1 cellular context compared by ENCODE assay signal in the genomic region with DNA sequence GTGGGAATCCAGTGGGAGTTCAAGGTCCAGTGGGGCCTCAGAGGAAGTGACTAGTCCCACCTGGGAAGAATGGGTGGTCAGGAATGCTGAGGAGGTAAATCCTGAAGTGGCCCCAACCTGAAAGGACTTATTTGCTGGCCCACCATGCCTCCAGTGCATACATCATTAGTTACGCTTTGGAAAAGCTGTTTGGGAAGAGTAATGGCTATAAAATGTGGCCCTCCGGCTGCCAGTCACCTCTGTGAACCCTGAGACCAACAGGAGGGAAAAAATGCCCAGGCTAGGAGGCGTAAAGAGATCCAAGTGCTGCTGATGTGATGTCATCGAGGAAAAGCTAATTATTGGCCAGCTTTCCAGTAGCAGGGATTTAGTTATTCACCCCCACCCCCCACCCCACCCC.
TF ChIP-seq lines count a peak whose summit lies in the region.

No MANE protein-coding gene starts in this region.

TF ChIP-seq in GM23338, 12 proteins besides CTCF, POLR2A, EP300 and RAD21:
- TF ChIP-seq, protein P1, sequence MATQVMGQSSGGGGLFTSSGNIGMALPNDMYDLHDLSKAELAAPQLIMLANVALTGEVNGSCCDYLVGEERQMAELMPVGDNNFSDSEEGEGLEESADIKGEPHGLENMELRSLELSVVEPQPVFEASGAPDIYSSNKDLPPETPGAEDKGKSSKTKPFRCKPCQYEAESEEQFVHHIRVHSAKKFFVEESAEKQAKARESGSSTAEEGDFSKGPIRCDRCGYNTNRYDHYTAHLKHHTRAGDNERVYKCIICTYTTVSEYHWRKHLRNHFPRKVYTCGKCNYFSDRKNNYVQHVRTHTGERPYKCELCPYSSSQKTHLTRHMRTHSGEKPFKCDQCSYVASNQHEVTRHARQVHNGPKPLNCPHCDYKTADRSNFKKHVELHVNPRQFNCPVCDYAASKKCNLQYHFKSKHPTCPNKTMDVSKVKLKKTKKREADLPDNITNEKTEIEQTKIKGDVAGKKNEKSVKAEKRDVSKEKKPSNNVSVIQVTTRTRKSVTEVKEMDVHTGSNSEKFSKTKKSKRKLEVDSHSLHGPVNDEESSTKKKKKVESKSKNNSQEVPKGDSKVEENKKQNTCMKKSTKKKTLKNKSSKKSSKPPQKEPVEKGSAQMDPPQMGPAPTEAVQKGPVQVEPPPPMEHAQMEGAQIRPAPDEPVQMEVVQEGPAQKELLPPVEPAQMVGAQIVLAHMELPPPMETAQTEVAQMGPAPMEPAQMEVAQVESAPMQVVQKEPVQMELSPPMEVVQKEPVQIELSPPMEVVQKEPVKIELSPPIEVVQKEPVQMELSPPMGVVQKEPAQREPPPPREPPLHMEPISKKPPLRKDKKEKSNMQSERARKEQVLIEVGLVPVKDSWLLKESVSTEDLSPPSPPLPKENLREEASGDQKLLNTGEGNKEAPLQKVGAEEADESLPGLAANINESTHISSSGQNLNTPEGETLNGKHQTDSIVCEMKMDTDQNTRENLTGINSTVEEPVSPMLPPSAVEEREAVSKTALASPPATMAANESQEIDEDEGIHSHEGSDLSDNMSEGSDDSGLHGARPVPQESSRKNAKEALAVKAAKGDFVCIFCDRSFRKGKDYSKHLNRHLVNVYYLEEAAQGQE (IDR thresholded peaks at IDR 0.05; ENCODE audit: unreplicated experiment): no peak
- no peak for TF ChIP-seq EZH2phosphoT487 (IDR thresholded peaks at IDR 0.05; ENCODE audit: unreplicated experiment)
- no peak for TF ChIP-seq POLR2AphosphoS5 (IDR thresholded peaks at IDR 0.05; ENCODE audit: low read depth)
- no peak for TF ChIP-seq CREB1 (CRISPR knock-in tag; IDR thresholded peaks at IDR 0.05; ENCODE audit: low read depth)
- no peak for TF ChIP-seq NANOG (IDR thresholded peaks at IDR 0.05; ENCODE audit: borderline replicate concordance)
- no peak for TF ChIP-seq EZH2 (IDR thresholded peaks at IDR 0.05; ENCODE audit: low read depth, unreplicated experiment)
- no peak for TF ChIP-seq STAT1 (IDR thresholded peaks at IDR 0.05; ENCODE audit: unreplicated experiment)
- TF ChIP-seq, protein P2, sequence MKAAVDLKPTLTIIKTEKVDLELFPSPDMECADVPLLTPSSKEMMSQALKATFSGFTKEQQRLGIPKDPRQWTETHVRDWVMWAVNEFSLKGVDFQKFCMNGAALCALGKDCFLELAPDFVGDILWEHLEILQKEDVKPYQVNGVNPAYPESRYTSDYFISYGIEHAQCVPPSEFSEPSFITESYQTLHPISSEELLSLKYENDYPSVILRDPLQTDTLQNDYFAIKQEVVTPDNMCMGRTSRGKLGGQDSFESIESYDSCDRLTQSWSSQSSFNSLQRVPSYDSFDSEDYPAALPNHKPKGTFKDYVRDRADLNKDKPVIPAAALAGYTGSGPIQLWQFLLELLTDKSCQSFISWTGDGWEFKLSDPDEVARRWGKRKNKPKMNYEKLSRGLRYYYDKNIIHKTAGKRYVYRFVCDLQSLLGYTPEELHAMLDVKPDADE (IDR thresholded peaks at IDR 0.05): no peak
- TF ChIP-seq, protein P3, sequence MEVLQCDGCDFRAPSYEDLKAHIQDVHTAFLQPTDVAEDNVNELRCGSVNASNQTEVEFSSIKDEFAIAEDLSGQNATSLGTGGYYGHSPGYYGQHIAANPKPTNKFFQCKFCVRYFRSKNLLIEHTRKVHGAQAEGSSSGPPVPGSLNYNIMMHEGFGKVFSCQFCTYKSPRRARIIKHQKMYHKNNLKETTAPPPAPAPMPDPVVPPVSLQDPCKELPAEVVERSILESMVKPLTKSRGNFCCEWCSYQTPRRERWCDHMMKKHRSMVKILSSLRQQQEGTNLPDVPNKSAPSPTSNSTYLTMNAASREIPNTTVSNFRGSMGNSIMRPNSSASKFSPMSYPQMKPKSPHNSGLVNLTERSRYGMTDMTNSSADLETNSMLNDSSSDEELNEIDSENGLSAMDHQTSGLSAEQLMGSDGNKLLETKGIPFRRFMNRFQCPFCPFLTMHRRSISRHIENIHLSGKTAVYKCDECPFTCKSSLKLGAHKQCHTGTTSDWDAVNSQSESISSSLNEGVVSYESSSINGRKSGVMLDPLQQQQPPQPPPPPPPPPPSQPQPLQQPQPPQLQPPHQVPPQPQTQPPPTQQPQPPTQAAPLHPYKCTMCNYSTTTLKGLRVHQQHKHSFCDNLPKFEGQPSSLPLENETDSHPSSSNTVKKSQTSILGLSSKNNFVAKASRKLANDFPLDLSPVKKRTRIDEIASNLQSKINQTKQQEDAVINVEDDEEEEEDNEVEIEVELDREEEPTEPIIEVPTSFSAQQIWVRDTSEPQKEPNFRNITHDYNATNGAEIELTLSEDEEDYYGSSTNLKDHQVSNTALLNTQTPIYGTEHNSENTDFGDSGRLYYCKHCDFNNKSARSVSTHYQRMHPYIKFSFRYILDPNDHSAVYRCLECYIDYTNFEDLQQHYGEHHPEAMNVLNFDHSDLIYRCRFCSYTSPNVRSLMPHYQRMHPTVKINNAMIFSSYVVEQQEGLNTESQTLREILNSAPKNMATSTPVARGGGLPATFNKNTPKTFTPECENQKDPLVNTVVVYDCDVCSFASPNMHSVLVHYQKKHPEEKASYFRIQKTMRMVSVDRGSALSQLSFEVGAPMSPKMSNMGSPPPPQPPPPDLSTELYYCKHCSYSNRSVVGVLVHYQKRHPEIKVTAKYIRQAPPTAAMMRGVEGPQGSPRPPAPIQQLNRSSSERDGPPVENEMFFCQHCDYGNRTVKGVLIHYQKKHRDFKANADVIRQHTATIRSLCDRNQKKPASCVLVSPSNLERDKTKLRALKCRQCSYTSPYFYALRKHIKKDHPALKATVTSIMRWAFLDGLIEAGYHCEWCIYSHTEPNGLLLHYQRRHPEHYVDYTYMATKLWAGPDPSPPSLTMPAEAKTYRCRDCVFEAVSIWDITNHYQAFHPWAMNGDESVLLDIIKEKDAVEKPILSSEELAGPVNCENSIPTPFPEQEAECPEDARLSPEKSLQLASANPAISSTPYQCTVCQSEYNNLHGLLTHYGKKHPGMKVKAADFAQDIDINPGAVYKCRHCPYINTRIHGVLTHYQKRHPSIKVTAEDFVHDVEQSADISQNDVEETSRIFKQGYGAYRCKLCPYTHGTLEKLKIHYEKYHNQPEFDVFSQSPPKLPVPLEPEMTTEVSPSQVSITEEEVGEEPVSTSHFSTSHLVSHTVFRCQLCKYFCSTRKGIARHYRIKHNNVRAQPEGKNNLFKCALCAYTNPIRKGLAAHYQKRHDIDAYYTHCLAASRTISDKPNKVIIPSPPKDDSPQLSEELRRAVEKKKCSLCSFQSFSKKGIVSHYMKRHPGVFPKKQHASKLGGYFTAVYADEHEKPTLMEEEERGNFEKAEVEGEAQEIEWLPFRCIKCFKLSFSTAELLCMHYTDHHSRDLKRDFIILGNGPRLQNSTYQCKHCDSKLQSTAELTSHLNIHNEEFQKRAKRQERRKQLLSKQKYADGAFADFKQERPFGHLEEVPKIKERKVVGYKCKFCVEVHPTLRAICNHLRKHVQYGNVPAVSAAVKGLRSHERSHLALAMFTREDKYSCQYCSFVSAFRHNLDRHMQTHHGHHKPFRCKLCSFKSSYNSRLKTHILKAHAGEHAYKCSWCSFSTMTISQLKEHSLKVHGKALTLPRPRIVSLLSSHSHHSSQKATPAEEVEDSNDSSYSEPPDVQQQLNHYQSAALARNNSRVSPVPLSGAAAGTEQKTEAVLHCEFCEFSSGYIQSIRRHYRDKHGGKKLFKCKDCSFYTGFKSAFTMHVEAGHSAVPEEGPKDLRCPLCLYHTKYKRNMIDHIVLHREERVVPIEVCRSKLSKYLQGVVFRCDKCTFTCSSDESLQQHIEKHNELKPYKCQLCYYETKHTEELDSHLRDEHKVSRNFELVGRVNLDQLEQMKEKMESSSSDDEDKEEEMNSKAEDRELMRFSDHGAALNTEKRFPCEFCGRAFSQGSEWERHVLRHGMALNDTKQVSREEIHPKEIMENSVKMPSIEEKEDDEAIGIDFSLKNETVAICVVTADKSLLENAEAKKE (CRISPR knock-in tag; IDR thresholded peaks at IDR 0.05): no peak
- no peak for TF ChIP-seq ZNF331 (CRISPR knock-in tag; IDR thresholded peaks at IDR 0.05; ENCODE audit: low read depth)
- TF ChIP-seq ZNF114 (CRISPR knock-in tag; IDR thresholded peaks at IDR 0.05): no peak
- TF ChIP-seq JUNB (IDR thresholded peaks at IDR 0.05; ENCODE audit: unreplicated experiment): no peak
